Comparison of ENCODE assay signal across 30 cellular contexts in genomic region chr20:63778034-63778752, GRCh38. TPM values are rescaled to one million over a fixed set of nuclear protein-coding genes. Genes with fewer than 3 reads are reported as not detected.
A peak's percentile ranks its signal among the peaks of the same experiment; 100 is the strongest.
DNase-seq lines count a peak whose midpoint lies in the region; ATAC-seq, FAIRE-seq and TF ChIP-seq lines count a peak whose summit lies in the region.
"Had no signal": no experiment of that assay in that cellular context is flagged by ENCODE, and none has a peak within 500 bp of the region (broad histone marks: within the 10 kb centered on the region; RNA-seq: fewer than 3 reads in every experiment).

No MANE protein-coding gene starts in this region.

- H3K27ac ChIP-seq in mesendoderm (ENCODE audit: low read depth, low read length) (no peak overlapping the region), prostate gland (no peak overlapping the region)
- H3K27ac ChIP-seq: body of pancreas, parathyroid adenoma, thyroid gland had no signal

- H3K27me3 ChIP-seq in H7 (ENCODE audit: control insufficient read depth, insufficient read depth, low read length) (no peaks in the 10 kb centered on the region), bronchial epithelial cell (ENCODE audit: control insufficient read depth, insufficient read depth, low read length) (peaks cover 6% of the 10 kb centered on the region), mesendoderm (ENCODE audit: insufficient read depth, low read length, poor library complexity) (no peaks in the 10 kb centered on the region), prostate gland (replicated peaks; ENCODE audit: insufficient read depth) (no peaks in the 10 kb centered on the region)
- H3K27me3 ChIP-seq: body of pancreas, thyroid gland had no signal

- no peak overlapping the region for H2BK15ac ChIP-seq in mesendoderm (replicated peaks; ENCODE audit: low read depth)

- no peak for FAIRE-seq in bronchial epithelial cell (lab: Jason Lieb, UNC)
- FAIRE-seq: D721Med, frontal cortex, TTC549 had no signal

- H3K79me2 ChIP-seq in mesendoderm (ENCODE audit: control insufficient read depth, insufficient read depth, low read length): peaks cover 7% of the 10 kb centered on the region

- no peak for TF ChIP-seq CTCF in bronchial epithelial cell (IDR thresholded peaks at IDR 0.05; ENCODE audit: insufficient read depth, low read length, severe bottlenecking)
- TF ChIP-seq CTCF in prostate gland (IDR thresholded peaks at IDR 0.05): no peak

- ATAC-seq in SK-N-SH treated with all-trans-retinoic acid at 6 μM for 48 hours: no peak
- ATAC-seq: activated CD8-positive, alpha-beta T cell treated with anti-CD3 and anti-CD28 coated beads, Interleukin-2, amount 10 ng/mL, durations not matched to agents 7 days and 5 days; body of pancreas; esophagus mucosa; left ventricle myocardium superior; natural killer cell treated with Interleukin-12 subunit alpha and Interleukin-12 subunit beta and Interleukin-15 and Interleukin-18, amount 100 ng/mL, for 72 hours; stimulated activated naive CD8-positive, alpha-beta T cell treated with anti-CD3 and anti-CD28 coated beads, Interleukin-15, amount 100 ng/mL, for 72 hours had no signal

- H3K36me3 ChIP-seq in H7 (replicated peaks; ENCODE audit: control insufficient read depth, insufficient read depth, low read length) (no peaks in the 10 kb centered on the region; the same call in 1 of the 2 replicates), bronchial epithelial cell (ENCODE audit: control insufficient read depth, insufficient read depth, low read length) (no peaks in the 10 kb centered on the region), mesendoderm (ENCODE audit: control insufficient read depth, insufficient read depth, low read length) (no peaks in the 10 kb centered on the region), prostate gland (no peaks in the 10 kb centered on the region)
- H3K36me3 ChIP-seq: thyroid gland had no signal

- H4K5ac ChIP-seq in mesendoderm (ENCODE audit: low read length): no peak overlapping the region

- H3K4me2 ChIP-seq in mesendoderm (ENCODE audit: low read length): no peak overlapping the region

- H3K9me3 ChIP-seq in prostate gland: no peaks in the 10 kb centered on the region
- H3K9me3 ChIP-seq: body of pancreas, thyroid gland had no signal

- H3K79me1 ChIP-seq in mesendoderm (ENCODE audit: low read length): peaks cover 16% of the 10 kb centered on the region

- no peak overlapping the region for H4K8ac ChIP-seq in mesendoderm (ENCODE audit: low read depth, low read length)

- H3K18ac ChIP-seq in mesendoderm (ENCODE audit: low read length): no peak overlapping the region

- WGBS in mesendoderm (ENCODE audit: extremely low coverage, insufficient coverage, low lambda C conversion rate): no CpG with 5 or more reads among the region's 19 CpGs
- 72% methylated on average over 19 of the region's 19 CpGs for WGBS in prostate gland

- H3K9ac ChIP-seq in mesendoderm (ENCODE audit: low read length): no peak overlapping the region
- H3K9ac ChIP-seq: parathyroid adenoma had no signal

- intact Hi-C loops in prostate gland (cut with DNase I): loop anchor here (10.0 kb wide), 1 partner anchor 197 kb away; the partner anchor contains the start of gene SAMD10

- H2BK120ac ChIP-seq in mesendoderm (ENCODE audit: low read depth, low read length): no peak overlapping the region

- H3K56ac ChIP-seq in mesendoderm (ENCODE audit: low read length): no peak overlapping the region

- no peak overlapping the region for H2AK5ac ChIP-seq in mesendoderm (ENCODE audit: low read length)

- H2BK5ac ChIP-seq in mesendoderm (ENCODE audit: low read length): no peak overlapping the region

- no peak overlapping the region for H3K4me3 ChIP-seq in H7 (ENCODE audit: insufficient read depth, low read depth, low read length)
- H3K4me3 ChIP-seq in bronchial epithelial cell (ENCODE audit: low read depth, low read length): no peak overlapping the region
- no peak overlapping the region for H3K4me3 ChIP-seq in mesendoderm (ENCODE audit: low read length)
- no peak overlapping the region for H3K4me3 ChIP-seq in prostate gland
- H3K4me3 ChIP-seq: body of pancreas, thyroid gland had no signal

- H3K4ac ChIP-seq in mesendoderm (ENCODE audit: low read depth, low read length): no peak overlapping the region

- no peak overlapping the region for H3K23ac ChIP-seq in mesendoderm (ENCODE audit: low read length)

- DNase-seq in H7 (peak; percentile 26), NCI-H460 (ENCODE audit: extremely low read depth, low read depth) (peak; percentile 38), bronchial epithelial cell (ENCODE audit: low read depth) (peak; percentile 42), mesendoderm (peak; percentile 53), prostate gland (ENCODE audit: low spot score) (no peak), EL (no peak), NCI-H2227 (lab: John Stamatoyannopoulos, UW; ENCODE audit: unreplicated experiment) (no peak)
- DNase-seq: activated CD8-positive, alpha-beta T cell treated with anti-CD3 and anti-CD28 coated beads, Interleukin-2, amount 10 ng/mL, durations not matched to agents 7 days and 5 days; activated effector memory CD4-positive, alpha-beta T cell treated with Interleukin-2 at 50 U/mL for 16 hours; activated naive CD8-positive, alpha-beta T cell treated with anti-CD3 and anti-CD28 coated beads, Interleukin-2, amount 10 ng/mL, durations not matched to agents 7 days and 5 days; activated T-cell treated with anti-CD3 and anti-CD28 coated beads for 4 hours; body of pancreas; effector CD4-positive, alpha-beta T cell; hippocampal formation; immature natural killer cell; left ventricle myocardium superior; NCI-H1092 treated with DMSO at 0.1 percent for 48 hours; NCI-H2029; NCI-H2227 treated with DMSO at 0.1 percent for 48 hours; NCI-H748 treated with DMSO at 0.1 percent for 48 hours; SHP77; stimulated activated naive CD8-positive, alpha-beta T cell treated with anti-CD3 and anti-CD28 coated beads, Interleukin-15, amount 100 ng/mL, for 72 hours; thyroid gland had no signal

- H3K4me1 ChIP-seq in mesendoderm (ENCODE audit: control insufficient read depth, low read depth, low read length) (no peaks in the 10 kb centered on the region), prostate gland (replicated peaks) (no peaks in the 10 kb centered on the region)
- H3K4me1 ChIP-seq: body of pancreas, parathyroid adenoma had no signal

- no peak for TF ChIP-seq POLR2A in prostate gland (IDR thresholded peaks at IDR 0.05)

TF ChIP-seq in SK-N-SH treated with all-trans-retinoic acid at 6 μM for 48 hours, 23 proteins besides CTCF, POLR2A, EP300 and RAD21 (continues in another document):
- TF ChIP-seq ARNTL (CRISPR knock-in tag; IDR thresholded peaks at IDR 0.05; ENCODE audit: borderline replicate concordance, low read depth): no peak
- TF ChIP-seq ZC3H10 (CRISPR knock-in tag; IDR thresholded peaks at IDR 0.05): no peak
- TF ChIP-seq TSHZ2 (CRISPR knock-in tag; IDR thresholded peaks at IDR 0.05): no peak
- TF ChIP-seq ZNF565 (CRISPR knock-in tag; conservative IDR thresholded peaks at IDR 0.05; ENCODE audit: low read depth): no peak
- TF ChIP-seq TCF4 (CRISPR knock-in tag; IDR thresholded peaks at IDR 0.05; ENCODE audit: borderline replicate concordance): no peak
- no peak for TF ChIP-seq ZNF70 (CRISPR knock-in tag; IDR thresholded peaks at IDR 0.05)
- no peak for TF ChIP-seq CSDC2 (CRISPR knock-in tag; IDR thresholded peaks at IDR 0.05)
- no peak for TF ChIP-seq OSR1 (CRISPR knock-in tag; IDR thresholded peaks at IDR 0.05)

RNA-seq across cellular contexts. Expression of gene SLC2A4RG, which starts 38.6 kb away (rescaled TPM):
- total RNA-seq in H7 (2014; rRNA removed; shearing (Covaris generic)): 38.3 and 62.2 TPM in 2 replicates
- 15.5 and 19.4 TPM in 2 replicates for total RNA-seq in NCI-H460 (2014; rRNA removed; shearing (Covaris generic))
- 141 and 261 TPM in 2 replicates for polyA plus RNA-seq in NCI-H460 (2014; cell fraction: nucleus; rRNA removed)
- 14.0 and 21.8 TPM in 2 replicates for total RNA-seq in bronchial epithelial cell
- 23.0 TPM for polyA plus RNA-seq in mesendoderm (2013, experiment 1 of 2)
- polyA plus RNA-seq in mesendoderm (2013, experiment 2 of 2): 23.0 TPM
- total RNA-seq in prostate gland: 100 to 1,000 TPM; 140 to 155 TPM

RNA-seq across cellular contexts. Expression of gene LIME1, which starts 41.7 kb away (rescaled TPM):
- total RNA-seq in H7 (2014; rRNA removed; shearing (Covaris generic)): 7.7 and 10.5 TPM in 2 replicates
- 6.6 and 7.6 TPM in 2 replicates for total RNA-seq in NCI-H460 (2014; rRNA removed; shearing (Covaris generic))
- polyA plus RNA-seq in NCI-H460 (2014; cell fraction: nucleus; rRNA removed): 105 and 139 TPM in 2 replicates
- total RNA-seq in bronchial epithelial cell: 0.53 and 2.0 TPM in 2 replicates
- polyA plus RNA-seq in mesendoderm (2013, experiment 1 of 2): 1.0 TPM
- 1.1 TPM for polyA plus RNA-seq in mesendoderm (2013, experiment 2 of 2)
- total RNA-seq in prostate gland: 10 to 100 TPM; 35.0 to 44.4 TPM

RNA-seq across cellular contexts. Expression of gene ZBTB46, which starts 52.9 kb away (rescaled TPM):
- 13.5 and 20.0 TPM in 2 replicates for total RNA-seq in H7 (2014; rRNA removed; shearing (Covaris generic))
- 0.20 and 0.30 TPM in 2 replicates for total RNA-seq in NCI-H460 (2014; rRNA removed; shearing (Covaris generic))
- polyA plus RNA-seq in NCI-H460 (2014; cell fraction: nucleus; rRNA removed): 0.04 TPM in 1 of 2 replicates, not detected in the other
- total RNA-seq in bronchial epithelial cell: 0.53 and 2.0 TPM in 2 replicates
- polyA plus RNA-seq in mesendoderm (2013, experiment 1 of 2): 4.2 TPM
- 4.3 TPM for polyA plus RNA-seq in mesendoderm (2013, experiment 2 of 2)
- 10 to 100 TPM in 1 of 2 donors, 1 to 10 TPM in 1; 7.9 to 12.2 TPM for total RNA-seq in prostate gland

Comparison
In these comparisons a context has a peak if more than half of its experiments do, and no peak if none do; other contexts are left out.
1. DNase-seq: peak in H7 (single experiment), NCI-H460 (single experiment), bronchial epithelial cell (single experiment) and mesendoderm (single experiment); none in prostate gland (single experiment), EL (single experiment) and NCI-H2227 (single experiment).